ENCODE assay signal across 1 cellular context in genomic region chr13:45299194-45299593, GRCh38.
TF ChIP-seq lines count a peak whose summit lies in the region.

No MANE protein-coding gene starts in this region.

TF ChIP-seq in WTC11, 78 proteins besides CTCF, POLR2A, EP300 and RAD21 (continued from another document):
- no peak for TF ChIP-seq IRF1 (CRISPR knock-in tag; IDR thresholded peaks at IDR 0.05)
- TF ChIP-seq SOX15 (CRISPR knock-in tag; IDR thresholded peaks at IDR 0.05), result no peak
- TF ChIP-seq, protein P1, sequence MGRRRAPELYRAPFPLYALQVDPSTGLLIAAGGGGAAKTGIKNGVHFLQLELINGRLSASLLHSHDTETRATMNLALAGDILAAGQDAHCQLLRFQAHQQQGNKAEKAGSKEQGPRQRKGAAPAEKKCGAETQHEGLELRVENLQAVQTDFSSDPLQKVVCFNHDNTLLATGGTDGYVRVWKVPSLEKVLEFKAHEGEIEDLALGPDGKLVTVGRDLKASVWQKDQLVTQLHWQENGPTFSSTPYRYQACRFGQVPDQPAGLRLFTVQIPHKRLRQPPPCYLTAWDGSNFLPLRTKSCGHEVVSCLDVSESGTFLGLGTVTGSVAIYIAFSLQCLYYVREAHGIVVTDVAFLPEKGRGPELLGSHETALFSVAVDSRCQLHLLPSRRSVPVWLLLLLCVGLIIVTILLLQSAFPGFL (CRISPR knock-in tag; IDR thresholded peaks at IDR 0.05; ENCODE audit: borderline replicate concordance), result no peak
- TF ChIP-seq ARID4B (CRISPR knock-in tag; IDR thresholded peaks at IDR 0.05; ENCODE audit: borderline replicate concordance), result no peak
